Comparison of ENCODE assay signal across 25 cellular contexts in the genomic region with DNA sequence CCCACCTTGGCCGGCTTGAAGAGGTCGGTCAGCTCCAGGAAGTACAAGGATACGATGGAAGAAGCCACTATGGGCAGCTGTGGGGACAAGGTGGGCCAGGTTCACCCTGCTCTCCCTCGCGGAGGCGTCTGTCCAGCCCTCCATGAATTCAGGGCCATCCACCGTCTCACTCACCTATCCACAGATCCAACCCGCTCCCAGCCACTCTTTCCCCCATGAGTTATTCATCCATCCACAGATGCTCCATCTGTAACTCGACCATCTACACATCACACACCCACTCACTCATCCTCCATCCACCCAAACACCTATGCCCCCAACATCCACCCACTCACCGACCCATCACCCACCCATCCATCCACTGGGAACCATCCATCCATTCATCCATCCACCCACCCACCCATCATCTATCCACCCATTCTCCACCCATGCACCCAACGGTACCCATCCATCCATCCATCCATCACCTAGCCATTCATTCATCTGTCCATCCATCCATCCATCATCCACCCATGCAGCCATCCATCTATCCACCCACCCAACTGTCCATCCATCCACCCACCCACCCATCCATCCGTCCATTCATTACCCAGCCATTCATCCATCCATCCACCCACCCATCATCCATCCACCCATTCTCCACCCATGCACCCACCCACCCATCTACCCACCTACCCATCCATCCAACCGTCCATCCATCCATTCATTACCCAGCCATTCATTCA. TPM values are rescaled to one million over a fixed set of nuclear protein-coding genes. Genes with fewer than 3 reads are reported as not detected.
DNase-seq lines count a peak whose midpoint lies in the region; ATAC-seq and TF ChIP-seq lines count a peak whose summit lies in the region.
"Had no signal": no experiment of that assay in that cellular context is flagged by ENCODE, and none has a peak within 500 bp of the region (broad histone marks: within the 10 kb centered on the region; RNA-seq: fewer than 3 reads in every experiment).

No MANE protein-coding gene starts in this region.

- TF ChIP-seq CTCF in HFFc6 (IDR thresholded peaks at IDR 0.05) = no peak
- TF ChIP-seq CTCF in neural progenitor cell (IDR thresholded peaks at IDR 0.05) = no peak

- H3F3A ChIP-seq in neural progenitor cell (ENCODE audit: low read depth) = peaks cover 24% of the 10 kb centered on the region

- H3K36me3 ChIP-seq in neural progenitor cell = no peaks in the 10 kb centered on the region

- H3K36me3 Mint-ChIP-seq in T-helper 2 cell treated with Interferon-gamma antibody and Interleukin-4, amounts not matched to agents 5 μg/mL and 100 μg/mL, for 36 hours (ENCODE audit: low read depth) = peaks cover 33% of the 10 kb centered on the region
- peaks cover 30% of the 10 kb centered on the region for H3K36me3 Mint-ChIP-seq in HFFc6 (ENCODE audit: low read depth)
- H3K36me3 Mint-ChIP-seq in central memory CD8-positive, alpha-beta T cell (ENCODE audit: insufficient read depth) = peaks cover 41% of the 10 kb centered on the region
- peaks cover 25% of the 10 kb centered on the region for H3K36me3 Mint-ChIP-seq in neural progenitor cell

- peaks cover 42% of the 10 kb centered on the region for H3K79me2 ChIP-seq in neural progenitor cell (ENCODE audit: low read depth)

- intact Hi-C loops in head of caudate nucleus (cut with DNase I) = no loop called here

- H3K27me3 Mint-ChIP-seq in T-helper 2 cell treated with Interferon-gamma antibody and Interleukin-4, amounts not matched to agents 5 μg/mL and 100 μg/mL, for 36 hours (ENCODE audit: low read depth) = peaks cover 13% of the 10 kb centered on the region
- peaks cover 21% of the 10 kb centered on the region for H3K27me3 Mint-ChIP-seq in HFFc6 (ENCODE audit: insufficient read depth)
- no peaks in the 10 kb centered on the region for H3K27me3 Mint-ChIP-seq in central memory CD8-positive, alpha-beta T cell
- H3K27me3 Mint-ChIP-seq in neural progenitor cell (ENCODE audit: insufficient read depth, low read depth) = peaks cover 18% of the 10 kb centered on the region
- H3K27me3 Mint-ChIP-seq: T-cell had no signal

- H3K27me3 ChIP-seq in neural progenitor cell = no peaks in the 10 kb centered on the region
- H3K27me3 ChIP-seq: BE2C, body of pancreas had no signal

- peaks cover 50% of the 10 kb centered on the region for H4K20me1 ChIP-seq in neural progenitor cell (ENCODE audit: low read depth)

- no peak overlapping the region for H3K4me3 ChIP-seq in neural progenitor cell
- H3K4me3 ChIP-seq: body of pancreas, left ventricle myocardium inferior, spleen had no signal

- ATAC-seq in central memory CD8-positive, alpha-beta T cell (replicated peaks; ENCODE audit: extremely low read depth, poor library complexity, severe bottlenecking) = no peak
- ATAC-seq: body of pancreas had no signal

- H3K27ac ChIP-seq in neural progenitor cell = no peak overlapping the region
- H3K27ac ChIP-seq: 22Rv1, body of pancreas, left ventricle myocardium inferior, spleen had no signal

- no peaks in the 10 kb centered on the region for H3K4me1 Mint-ChIP-seq in T-helper 2 cell treated with Interferon-gamma antibody and Interleukin-4, amounts not matched to agents 5 μg/mL and 100 μg/mL, for 36 hours (ENCODE audit: low read depth)
- H3K4me1 Mint-ChIP-seq in HFFc6 (ENCODE audit: low read depth) (no peaks in the 10 kb centered on the region), neural progenitor cell (peaks cover 10% of the 10 kb centered on the region)
- H3K4me1 Mint-ChIP-seq in central memory CD8-positive, alpha-beta T cell = no peaks in the 10 kb centered on the region
- H3K4me1 Mint-ChIP-seq: activated naive CD8-positive, alpha-beta T cell treated with anti-CD3 and anti-CD28 coated beads, Interleukin-2, amount 10 ng/mL, durations not matched to agents 7 days and 5 days had no signal

- no peak overlapping the region for H3K4me2 ChIP-seq in neural progenitor cell

- no peak for DNase-seq in T-helper 2 cell treated with Interferon-gamma antibody and Interleukin-4, amounts not matched to agents 5 μg/mL and 100 μg/mL, for 36 hours (ENCODE audit: low spot score)
- DNase-seq in T-helper 2 cell (no peak), HFFc6 (no peak), neural progenitor cell (ENCODE audit: low spot score) (no peak), head of caudate nucleus (no peak), SW480 (ENCODE audit: low spot score) (no peak), NCI-H226 (no peak)
- DNase-seq in central memory CD8-positive, alpha-beta T cell (ENCODE audit: low spot score in 2 of 2) = no peak
- DNase-seq: activated CD4-positive, alpha-beta T cell treated with anti-CD3 and anti-CD28 coated beads for 48 hours; BE2C; body of pancreas; effector memory CD4-positive, alpha-beta T cell; KBM-7; left ventricle myocardium inferior; NCI-H1694; NCI-H748 treated with DMSO at 0.1 percent for 48 hours; OCI-M1; SHP77 treated with DMSO at 0.1 percent for 48 hours; T-cell had no signal

- H3K4me3 Mint-ChIP-seq in T-helper 2 cell treated with Interferon-gamma antibody and Interleukin-4, amounts not matched to agents 5 μg/mL and 100 μg/mL, for 36 hours = no peak overlapping the region
- H3K4me3 Mint-ChIP-seq in HFFc6 (peak overlapping the region; percentile 59; the same call in 1 of the 2 replicates), neural progenitor cell (peak overlapping the region; percentile 62)
- no peak overlapping the region for H3K4me3 Mint-ChIP-seq in central memory CD8-positive, alpha-beta T cell
- H3K4me3 Mint-ChIP-seq: activated naive CD8-positive, alpha-beta T cell treated with anti-CD3 and anti-CD28 coated beads, Interleukin-2, amount 10 ng/mL, durations not matched to agents 7 days and 5 days had no signal

- H3K4me1 ChIP-seq in neural progenitor cell = no peaks in the 10 kb centered on the region
- H3K4me1 ChIP-seq: BE2C, body of pancreas, left ventricle myocardium inferior had no signal

- no peaks in the 10 kb centered on the region for H3K9me3 ChIP-seq in neural progenitor cell (ENCODE audit: low read depth)
- H3K9me3 ChIP-seq: BE2C, body of pancreas, left ventricle myocardium inferior had no signal

- H3K9ac ChIP-seq in neural progenitor cell = no peak overlapping the region

- no peak overlapping the region for H2AFZ ChIP-seq in neural progenitor cell (replicated peaks)

- peaks cover 9% of the 10 kb centered on the region for H3K9me3 Mint-ChIP-seq in T-helper 2 cell treated with Interferon-gamma antibody and Interleukin-4, amounts not matched to agents 5 μg/mL and 100 μg/mL, for 36 hours
- peaks cover 13% of the 10 kb centered on the region for H3K9me3 Mint-ChIP-seq in HFFc6
- H3K9me3 Mint-ChIP-seq in central memory CD8-positive, alpha-beta T cell = no peaks in the 10 kb centered on the region
- peaks cover 2% of the 10 kb centered on the region for H3K9me3 Mint-ChIP-seq in neural progenitor cell
- H3K9me3 Mint-ChIP-seq: T-cell had no signal

- H3K27ac Mint-ChIP-seq in T-helper 2 cell treated with Interferon-gamma antibody and Interleukin-4, amounts not matched to agents 5 μg/mL and 100 μg/mL, for 36 hours = peak overlapping the region; percentile 60
- peak overlapping the region; percentile 12; the same call in 1 of the 2 replicates for H3K27ac Mint-ChIP-seq in HFFc6
- H3K27ac Mint-ChIP-seq in central memory CD8-positive, alpha-beta T cell (ENCODE audit: low read depth) = peak overlapping the region; percentile 66
- H3K27ac Mint-ChIP-seq in neural progenitor cell = no peak overlapping the region
- H3K27ac Mint-ChIP-seq: activated naive CD8-positive, alpha-beta T cell treated with anti-CD3 and anti-CD28 coated beads, Interleukin-2, amount 10 ng/mL, durations not matched to agents 7 days and 5 days; T-cell had no signal

RNA-seq across cellular contexts. Expression of a gene that starts 5.8 kb away (rescaled TPM):
- total RNA-seq in HFFc6 (2021; fragmentation: NEBNext Ultra II Directional; extraction: Animal tissue kit (Norgen Biotek cat#: 25700)) = under 1 TPM in 1 of 6 experiments, not detected in 5; 0.09 TPM
- total RNA-seq in neural progenitor cell (ENCODE audit: low replicate concordance) = 15.6 and 91.6 TPM in 2 replicates
- total RNA-seq: activated naive CD8-positive, alpha-beta T cell treated with anti-CD3 and anti-CD28 coated beads, Interleukin-2, amount 10 ng/mL, durations not matched to agents 7 days and 5 days; body of pancreas; left ventricle myocardium inferior; ureter had no signal

RNA-seq across cellular contexts. Expression of a gene that starts 11.7 kb away (rescaled TPM):
- total RNA-seq in HFFc6 (2021; fragmentation: NEBNext Ultra II Directional; extraction: Animal tissue kit (Norgen Biotek cat#: 25700)) = not detected
- total RNA-seq in neural progenitor cell (ENCODE audit: low replicate concordance) = 1.0 and 2.0 TPM in 2 replicates
- total RNA-seq: glomerular endothelial cell, left ventricle myocardium inferior, ureter had no signal

RNA-seq across cellular contexts. Expression of a gene that starts 18.7 kb away (rescaled TPM):
- total RNA-seq in HFFc6 (2021; fragmentation: NEBNext Ultra II Directional; extraction: Animal tissue kit (Norgen Biotek cat#: 25700)) = 100 to 1,000 TPM; 307 to 421 (median 380) TPM
- 237 and 543 TPM in 2 replicates for total RNA-seq in neural progenitor cell (ENCODE audit: low replicate concordance)

RNA-seq across cellular contexts. Expression of a gene that starts 24.9 kb away (rescaled TPM):
- not detected for total RNA-seq in HFFc6 (2021; fragmentation: NEBNext Ultra II Directional; extraction: Animal tissue kit (Norgen Biotek cat#: 25700))
- 0.28 TPM in 1 of 2 replicates, not detected in the other for total RNA-seq in neural progenitor cell (ENCODE audit: low replicate concordance)
- total RNA-seq: activated naive CD8-positive, alpha-beta T cell treated with anti-CD3 and anti-CD28 coated beads, Interleukin-2, amount 10 ng/mL, durations not matched to agents 7 days and 5 days; fibroblast of lung; glomerular endothelial cell; left ventricle myocardium inferior; ureter had no signal

RNA-seq across cellular contexts. Expression of a gene that starts 36.2 kb away (rescaled TPM):
- under 1 TPM in 1 of 6 experiments, not detected in 5; 0.21 TPM for total RNA-seq in HFFc6 (2021; fragmentation: NEBNext Ultra II Directional; extraction: Animal tissue kit (Norgen Biotek cat#: 25700))
- total RNA-seq in neural progenitor cell (ENCODE audit: low replicate concordance) = not detected in 2 replicates
- total RNA-seq: activated naive CD8-positive, alpha-beta T cell treated with anti-CD3 and anti-CD28 coated beads, Interleukin-2, amount 10 ng/mL, durations not matched to agents 7 days and 5 days; body of pancreas; glomerular endothelial cell had no signal

Comparison
In these comparisons a context has a peak if more than half of its experiments do, and no peak if none do; other contexts are left out.
1. H3K4me3 Mint-ChIP-seq: peak in HFFc6 (single experiment) and neural progenitor cell (single experiment); none in T-helper 2 cell treated with Interferon-gamma antibody and Interleukin-4, amounts not matched to agents 5 μg/mL and 100 μg/mL, for 36 hours (single experiment) and central memory CD8-positive, alpha-beta T cell (single experiment).
2. RNA of a gene that starts 5.8 kb away (total RNA-seq): 15.6 to 91.6 TPM in neural progenitor cell; 0.09 TPM in HFFc6; every median in the first group is over 10 times any median in the second.